In the genomic region with DNA sequence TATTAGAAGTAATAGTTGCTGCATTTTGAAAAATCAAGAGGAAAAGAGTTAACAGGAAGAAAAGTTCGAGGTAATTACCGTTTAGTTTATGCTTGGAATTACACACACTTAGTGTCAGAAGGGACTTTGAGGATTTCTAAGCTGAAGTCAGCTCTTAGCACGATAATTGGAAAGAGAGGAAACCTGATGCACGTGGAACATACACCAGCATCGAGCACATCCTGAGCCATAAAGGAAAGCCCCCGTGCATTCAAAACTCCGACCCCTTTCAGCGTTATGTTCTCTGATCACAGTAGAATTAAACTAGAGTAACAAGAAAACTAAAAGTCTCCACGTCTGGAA, we compare ENCODE assay signal across 8 cellular contexts. TPM values are rescaled to one million over a fixed set of nuclear protein-coding genes. Genes with fewer than 3 reads are reported as not detected.
DNase-seq lines count a peak whose midpoint lies in the region; ATAC-seq and TF ChIP-seq lines count a peak whose summit lies in the region.

No MANE protein-coding gene starts in this region.

- H3K27ac Mint-ChIP-seq in Caco-2 (ENCODE audit: unreplicated experiment), result no peak overlapping the region
- H3K27ac Mint-ChIP-seq in naive B cell, result peak overlapping the region; percentile 61 to 95 (median 76)

- H3K27ac ChIP-seq in HUES6 (ENCODE audit: low read depth, low read length), result peak overlapping the region; percentile 64; the same call in 1 of the 2 replicates
- H3K27ac ChIP-seq in breast epithelium, result no peak overlapping the region

- TF ChIP-seq CTCF in Caco-2 (IDR thresholded peaks at IDR 0.05; ENCODE audit: insufficient read depth in 1 of 2, low read depth in 1 of 2, low read length in 1 of 2, severe bottlenecking in 1 of 2, unreplicated experiment in 1 of 2) (no peak), breast epithelium (IDR thresholded peaks at IDR 0.05) (no peak)

- no peak for TF ChIP-seq POLR2A in breast epithelium (IDR thresholded peaks at IDR 0.05)

- ATAC-seq in GM21360 (IDR thresholded peaks at IDR 0.05; ENCODE audit: unreplicated experiment) (peak; percentile 14), naive B cell (ENCODE audit: low read depth in 2 of 2) (peak; percentile 6 to 9)

- H3K4me1 ChIP-seq in Caco-2 (peaks cover 17% of the 10 kb centered on the region; the same call in 1 of the 2 replicates), HUES6 (ENCODE audit: control insufficient read depth, insufficient read depth, low read length) (peaks cover 40% of the 10 kb centered on the region), breast epithelium (no peaks in the 10 kb centered on the region)

- H3K36me3 ChIP-seq in Caco-2 (ENCODE audit: control insufficient read depth, insufficient read depth, low read length) (no peaks in the 10 kb centered on the region), HUES6 (ENCODE audit: control insufficient read depth, insufficient read depth, low read length) (no peaks in the 10 kb centered on the region), breast epithelium (no peaks in the 10 kb centered on the region)

- no TSS peak for BruUV-seq in Caco-2 (replicated peaks; lab: Mats Ljungman, UMichigan)

- peak overlapping the region; percentile 69 for H3K4me3 ChIP-seq in Caco-2 (ENCODE audit: low read depth, low read length)
- peak overlapping the region; percentile 93 for H3K4me3 ChIP-seq in HUES6 (ENCODE audit: low read depth, low read length)
- peak overlapping the region; percentile 91 to 93 (median 92) for H3K4me3 ChIP-seq in breast epithelium

- H3K27me3 ChIP-seq in Caco-2 (replicated peaks; ENCODE audit: control insufficient read depth, insufficient read depth, low read length), result no peaks in the 10 kb centered on the region
- H3K27me3 ChIP-seq in HUES6 (ENCODE audit: control insufficient read depth, insufficient read depth, low read length), result no peaks in the 10 kb centered on the region; the same call in 1 of the 2 replicates
- no peaks in the 10 kb centered on the region for H3K27me3 ChIP-seq in breast epithelium

- POLR2A ChIA-PET in Caco-2 (lab: Charles Lee), result interaction anchor here (0.6 to 1.0 kb wide), 4 partner anchors 8 to 622 kb away, joined by 4 to 8 read pairs (median 6); no protein-coding TSS in a partner anchor

- intact Hi-C loops in Caco-2 (cut with micrococcal nuclease; ENCODE audit: unreplicated experiment) (loop anchor here (10.0 kb wide), 1 partner anchor 975 kb away; no protein-coding TSS in a partner anchor), breast epithelium (cut with DNase I; ENCODE audit: low total_unique reads) (no loop called here)

- H3K4me3 Mint-ChIP-seq in Caco-2 (ENCODE audit: unreplicated experiment) (peak overlapping the region; percentile 92), naive B cell (peak overlapping the region; percentile 81 to 95 (median 86))

- H3K9me3 Mint-ChIP-seq in Caco-2 (ENCODE audit: unreplicated experiment) (no peaks in the 10 kb centered on the region), naive B cell (no peaks in the 10 kb centered on the region)

- H3K4me1 Mint-ChIP-seq in Caco-2 (ENCODE audit: low read depth, unreplicated experiment), result no peaks in the 10 kb centered on the region
- H3K4me1 Mint-ChIP-seq in naive B cell, result peaks cover 0 to 20% (median 13%) of the 10 kb centered on the region in 3 donors

- DNase-seq in Caco-2 (no peak), breast epithelium (ENCODE audit: low spot score in 2 of 2) (no peak), naive B cell (no peak), iPS-NIHi7 (ENCODE audit: extremely low spot score) (no peak), AG20443 (ENCODE audit: low spot score) (no peak), hippocampal formation (lab: John Stamatoyannopoulos, UW) (no peak)

- H3K27me3 Mint-ChIP-seq in Caco-2 (ENCODE audit: insufficient read depth, unreplicated experiment) (peaks cover 14% of the 10 kb centered on the region), naive B cell (peaks cover 0 to 11% (median 6%) of the 10 kb centered on the region in 3 donors)

- CTCF ChIA-PET in Caco-2 (lab: Charles Lee), result interaction anchor here (0.6 kb wide), 2 partner anchors 716 to 1383 kb away, joined by 3 to 4 read pairs; no protein-coding TSS in a partner anchor

- H3K9ac ChIP-seq in HUES6 (ENCODE audit: low read length), result peak overlapping the region; percentile 48

- H3K36me3 Mint-ChIP-seq in Caco-2 (ENCODE audit: insufficient read depth, unreplicated experiment) (peaks cover 6% of the 10 kb centered on the region), naive B cell (no peaks in the 10 kb centered on the region)

- H3K9me3 ChIP-seq in Caco-2 (no peaks in the 10 kb centered on the region), HUES6 (ENCODE audit: control insufficient read depth, insufficient read depth, low read depth, low read length) (no peaks in the 10 kb centered on the region), breast epithelium (no peaks in the 10 kb centered on the region)

RNA-seq across cellular contexts. Expression of gene PAQR3, which starts 0.4 kb away (rescaled TPM):
- total RNA-seq in Caco-2 (2022), result 13.3 and 13.8 TPM in 2 replicates
- 10 to 100 TPM; 13.1 to 25.8 (median 18.7) TPM for total RNA-seq in breast epithelium
- 1 to 10 TPM; 5.1 to 8.6 (median 7.5) TPM for polyA plus RNA-seq in naive B cell (ENCODE audit: low read depth in 6 of 6)
